ENCODE assay signal across 17 cellular contexts in genomic region chr10:98353105-98353504, GRCh38.
A peak's percentile ranks its signal among the peaks of the same experiment; 100 is the strongest.
DNase-seq lines count a peak whose midpoint lies in the region; ATAC-seq and TF ChIP-seq lines count a peak whose summit lies in the region.
"Had no signal": no experiment of that assay in that cellular context is flagged by ENCODE, and none has a peak within 500 bp of the region (broad histone marks: within the 10 kb centered on the region; RNA-seq: fewer than 3 reads in every experiment).

No MANE protein-coding gene starts in this region.

- intact Hi-C loops in CD14-positive monocyte (cut with micrococcal nuclease) = no loop called here
- intact Hi-C loops in PC-3 (cut with micrococcal nuclease) = loop anchor here (2.0 kb wide), 1 partner anchor 20 kb away; no protein-coding TSS in a partner anchor

- peaks cover 45% of the 10 kb centered on the region for H3K4me1 Mint-ChIP-seq in CD14-positive monocyte

- CTCF ChIA-PET in PC-3 (lab: Charles Lee) = no interaction called here

- H3K9me2 ChIP-seq in PC-3 (replicated peaks; ENCODE audit: low read length) = no peaks in the 10 kb centered on the region

- peak overlapping the region; percentile 26 for H3K27ac ChIP-seq in PC-3 (ENCODE audit: low read length)

- ATAC-seq in PC-3 (peak; percentile 73), HG02571 (IDR thresholded peaks at IDR 0.05; ENCODE audit: unreplicated experiment) (no peak)

- peaks cover 0 to 4% (median 1%) of the 10 kb centered on the region in 3 donors for H3K27me3 Mint-ChIP-seq in CD14-positive monocyte (ENCODE audit: low read depth in 3 of 3)

- peak overlapping the region; percentile 33 to 77 for H3K4me3 Mint-ChIP-seq in CD14-positive monocyte
- H3K4me3 Mint-ChIP-seq: CD8-positive, alpha-beta memory T cell; IgD-negative memory B cell; T-helper 1 cell treated with Interleukin-12 subunit alpha and Interleukin-12 subunit beta and Interleukin-4 antibody, amounts not matched to agents 30 μg/mL and 1 μg/mL, for 36 hours had no signal

- H3K79me2 ChIP-seq in PC-3 (ENCODE audit: low read length) = no peaks in the 10 kb centered on the region

- H2AFZ ChIP-seq in PC-3 (ENCODE audit: low read length) = 0 out of 2 replicates have a peak overlapping the region, but pooled peaks have one; percentile 26

- no peaks in the 10 kb centered on the region for H3K36me3 ChIP-seq in PC-3 (ENCODE audit: low read depth, low read length)

- TF ChIP-seq CTCF in CD14-positive monocyte (IDR thresholded peaks at IDR 0.05) = no peak
- TF ChIP-seq CTCF in PC-3 (conservative IDR thresholded peaks at IDR 0.05; ENCODE audit: low read depth, low read length) = no peak

- BruUV-seq in PC-3 (replicated peaks; lab: Mats Ljungman, UMichigan) = no TSS peak

- no peaks in the 10 kb centered on the region for H3F3A ChIP-seq in PC-3 (ENCODE audit: low read length, unreplicated experiment)

- H3K9ac ChIP-seq in PC-3 (ENCODE audit: low read length) = no peak overlapping the region

- 0 out of 2 replicates have a peak overlapping the region, but pooled peaks have one; percentile 1 for H3K4me2 ChIP-seq in PC-3 (ENCODE audit: low read length)

- DNase-seq in CD14-positive monocyte (ENCODE audit: low spot score) = no peak
- peak; percentile 27 for DNase-seq in HT1080 (ENCODE audit: low read depth)
- peak; percentile 26 for DNase-seq in PC-3
- peak; percentile 15 to 35 for DNase-seq in lung microvascular endothelial cell (ENCODE audit: low read depth in 2 of 2)
- DNase-seq in NCI-H187 (lab: John Stamatoyannopoulos, UW) = no peak
- DNase-seq in EL = no peak
- DNase-seq: ACHN; AML-193; CD8-positive, alpha-beta memory T cell; DND-41; NCI-H1417 treated with DMSO at 0.1 percent for 48 hours; NCI-H2029; NCI-H82; SHP77 treated with DMSO at 0.1 percent for 48 hours had no signal

- H4K20me1 ChIP-seq in PC-3 (ENCODE audit: low read length) = no peaks in the 10 kb centered on the region

- no peaks in the 10 kb centered on the region for H3K9me3 ChIP-seq in PC-3 (ENCODE audit: low read length)

- no peak overlapping the region for H3K4me3 ChIP-seq in PC-3 (ENCODE audit: low read length)

- peak overlapping the region in 4 of 7 donors; percentile 2 to 73 (median 64) for H3K27ac Mint-ChIP-seq in CD14-positive monocyte
- H3K27ac Mint-ChIP-seq: IgD-negative memory B cell; T-helper 1 cell treated with Interleukin-12 subunit alpha and Interleukin-12 subunit beta and Interleukin-4 antibody, amounts not matched to agents 30 μg/mL and 1 μg/mL, for 36 hours had no signal

- H3K27me3 ChIP-seq in PC-3 (ENCODE audit: low read length) = no peaks in the 10 kb centered on the region

- no peaks in the 10 kb centered on the region for H3K36me3 Mint-ChIP-seq in CD14-positive monocyte

- no peaks in the 10 kb centered on the region for H3K4me1 ChIP-seq in PC-3 (ENCODE audit: insufficient read depth, low read length)

- POLR2A ChIA-PET in PC-3 (lab: Charles Lee; ENCODE audit: unreplicated experiment) = no interaction called here

- peaks cover 0 to 3% (median 3%) of the 10 kb centered on the region in 7 donors for H3K9me3 Mint-ChIP-seq in CD14-positive monocyte
- H3K9me3 Mint-ChIP-seq: T-helper 1 cell treated with Interleukin-12 subunit alpha and Interleukin-12 subunit beta and Interleukin-4 antibody, amounts not matched to agents 30 μg/mL and 1 μg/mL, for 36 hours had no signal

Comparison
In these comparisons a context has a peak if more than half of its experiments do, and no peak if none do; other contexts are left out.
1. DNase-seq: peak in HT1080 (single experiment), PC-3 (single experiment) and lung microvascular endothelial cell (2 of 2); none in CD14-positive monocyte (single experiment), NCI-H187 (0 of 2) and EL (single experiment).